24 cellular contexts compared by ENCODE assay signal in the genomic region with DNA sequence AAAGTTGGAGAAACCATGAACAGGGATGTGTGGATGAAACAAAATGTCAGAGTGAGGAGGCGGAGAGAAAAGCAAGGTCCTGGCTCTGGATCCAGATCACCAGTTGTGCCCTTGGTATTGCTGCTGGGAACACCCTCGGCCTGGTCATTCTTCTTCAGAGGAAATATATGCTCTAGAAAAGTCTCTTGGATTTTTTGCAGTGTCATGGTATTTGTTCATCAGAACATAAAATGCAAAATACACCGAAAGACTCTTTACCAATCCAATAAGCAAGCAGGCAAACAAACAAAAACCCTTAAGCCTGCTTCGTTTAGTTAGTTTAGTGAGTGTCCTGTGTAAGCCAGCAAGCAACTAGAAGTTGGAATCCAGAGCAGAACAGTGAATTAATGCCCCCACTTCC.
"Had no signal": no experiment of that assay in that cellular context is flagged by ENCODE, and none has a peak within 500 bp of the region (broad histone marks: within the 10 kb centered on the region; RNA-seq: fewer than 3 reads in every experiment).

No MANE protein-coding gene starts in this region.

- DNase-seq: heart left ventricle; hypothalamus; immature natural killer cell; left ventricle myocardium inferior; naive thymus-derived CD8-positive, alpha-beta T cell; nucleus accumbens; pancreas; posterior cingulate gyrus; retina; right cardiac atrium; sigmoid colon; small intestine; spleen; stimulated activated CD4-positive, alpha-beta T cell treated with anti-CD3 and anti-CD28 coated beads, Interleukin-4, amount 100 ng/mL, for 4 hours; stimulated activated CD8-positive, alpha-beta memory T cell treated with anti-CD3 and anti-CD28 coated beads, Interleukin-4, amount 100 ng/mL, for 48 hours; stimulated activated naive CD4-positive, alpha-beta T cell treated with Interleukin-2 at 50 U/mL for 16 hours; stimulated activated naive CD8-positive, alpha-beta T cell treated with anti-CD3 and anti-CD28 coated beads, Interleukin-15, amount 100 ng/mL, for 72 hours; substantia nigra; thyroid gland; transverse colon; upper lobe of left lung had no signal

- H3K27ac ChIP-seq: heart left ventricle, left ventricle myocardium inferior, pancreas, prostate gland, sigmoid colon, spleen, thyroid gland, transverse colon, upper lobe of left lung, vagina had no signal

- H3K27me3 ChIP-seq: heart left ventricle, pancreas, sigmoid colon, spleen, thyroid gland, transverse colon, upper lobe of left lung, vagina had no signal

- H3K36me3 ChIP-seq: heart left ventricle, left ventricle myocardium inferior, pancreas, prostate gland, sigmoid colon, spleen, thyroid gland, transverse colon, upper lobe of left lung, vagina had no signal

- ATAC-seq: heart left ventricle; naive thymus-derived CD8-positive, alpha-beta T cell; pancreas; right cardiac atrium; stimulated activated memory B cell treated with anti-CD40 and anti-IgM and Interleukin-4, amounts not matched to agents 10 μg/mL and 1 μg/mL and 100 μg/mL, for 72 hours; stimulated activated naive CD8-positive, alpha-beta T cell treated with anti-CD3 and anti-CD28 coated beads, Interleukin-15, amount 100 ng/mL, for 72 hours had no signal

- H3K4me3 ChIP-seq: heart left ventricle, left ventricle myocardium inferior, pancreas, prostate gland, sigmoid colon, spleen, thyroid gland, transverse colon, upper lobe of left lung, vagina had no signal

- H3K4me1 ChIP-seq: left ventricle myocardium inferior, pancreas, prostate gland, spleen, transverse colon, upper lobe of left lung, vagina had no signal

- H3K9me3 ChIP-seq: heart left ventricle, left ventricle myocardium inferior, pancreas, prostate gland, sigmoid colon, spleen, thyroid gland, transverse colon, upper lobe of left lung, vagina had no signal
